8 cellular contexts compared by ENCODE assay signal in the genomic region with DNA sequence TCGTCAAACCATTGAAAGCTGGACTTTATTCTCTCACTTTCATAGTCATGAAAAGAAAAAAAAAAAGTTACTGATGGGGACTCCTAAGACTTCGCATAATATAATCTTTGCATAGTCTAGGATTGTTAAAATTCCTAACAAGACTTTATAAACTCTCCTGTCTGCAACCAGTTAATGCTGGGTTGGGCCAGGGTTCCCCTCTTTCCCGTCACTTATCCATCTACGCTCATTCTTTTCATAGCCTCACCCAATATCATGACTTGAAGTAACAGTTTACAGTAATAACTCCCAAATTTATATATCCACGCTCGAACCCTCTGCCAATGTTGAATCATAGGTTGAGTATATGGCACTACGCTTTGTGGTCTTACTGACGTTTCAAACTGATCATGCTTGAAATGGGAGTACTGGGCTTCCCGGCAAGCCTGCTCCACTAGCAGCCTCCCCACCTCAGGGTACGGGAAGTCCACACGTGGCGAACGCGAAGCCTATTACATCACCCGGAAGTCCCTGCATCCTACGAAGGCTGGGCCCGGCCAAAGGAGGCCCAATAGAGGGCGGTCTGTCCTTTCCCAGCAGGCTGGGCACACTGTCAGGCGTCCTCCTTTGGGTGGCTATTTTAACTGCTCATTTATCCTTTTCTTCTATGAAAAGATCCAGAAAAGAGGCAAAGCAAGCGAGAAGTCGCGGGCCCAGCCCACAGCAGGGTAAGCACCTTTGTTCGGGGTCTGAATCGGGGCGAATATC. TPM values are rescaled to one million over a fixed set of nuclear protein-coding genes. Genes with fewer than 3 reads are reported as not detected.
DNase-seq lines count a peak whose midpoint lies in the region; TF ChIP-seq lines count a peak whose summit lies in the region.

No MANE protein-coding gene starts in this region.

- peaks cover 3% of the 10 kb centered on the region for H3K36me3 ChIP-seq in neutrophil

- H3K4me3 ChIP-seq in LNCaP clone FGC (ENCODE audit: low read depth, low read length) (peak overlapping the region; percentile 87), neutrophil (ENCODE audit: low read depth in 1 of 2, low read length in 1 of 2) (peak overlapping the region; percentile 88 to 99)

- CTCF ChIA-PET in RWPE1 (lab: Yijun Ruan, JAX) = no interaction called here

- POLR2A ChIA-PET in RWPE1 (lab: Yijun Ruan, JAX; ENCODE audit: low non-redundant PET) = no interaction called here

- H3K9me3 ChIP-seq in neutrophil = no peaks in the 10 kb centered on the region

- peak; percentile 54 for TF ChIP-seq CTCF in LNCaP clone FGC (IDR thresholded peaks at IDR 0.05; ENCODE audit: control insufficient read depth, extremely low read depth, insufficient read depth)
- peak; percentile 31 for TF ChIP-seq CTCF in RWPE1 (conservative IDR thresholded peaks at IDR 0.05; ENCODE audit: low read depth)
- no peak for TF ChIP-seq CTCF in neutrophil (IDR thresholded peaks at IDR 0.05)

- H3K27ac ChIP-seq in RWPE1 (peak overlapping the region; percentile 97), neutrophil (peak overlapping the region; percentile 90)

- peaks cover 22 to 23% of the 10 kb centered on the region in 2 experiments for H3K4me1 ChIP-seq in neutrophil (ENCODE audit: control insufficient read depth in 1 of 2, insufficient read depth in 1 of 2, low read depth in 1 of 2, low read length in 1 of 2)

- no peaks in the 10 kb centered on the region for H3K27me3 ChIP-seq in neutrophil

- DNase-seq in GDM1 (lab: John Stamatoyannopoulos, UW) = peak; percentile 88
- peak; percentile 98 for DNase-seq in H4 (ENCODE audit: low spot score)
- peak; percentile 94 for DNase-seq in LNCaP clone FGC (ENCODE audit: low read depth)
- peak; percentile 94 for DNase-seq in RWPE1 (ENCODE audit: low spot score)
- DNase-seq in activated gamma-delta T cell treated with anti-CD3 and anti-CD28 coated beads, Interleukin-2, amount 50 U/mL, for 16 hours (ENCODE audit: low read depth) = peak; percentile 66
- DNase-seq in germinal center (ENCODE audit: low spot score) = peak; percentile 86
- peak; percentile 94 for DNase-seq in superior temporal gyrus (ENCODE audit: extremely low spot score)

RNA-seq across cellular contexts. Expression of gene ZNF460, which starts 0.7 kb away (rescaled TPM):
- total RNA-seq in H4 (2014; rRNA removed; shearing (Covaris generic)) = 29.7 and 30.4 TPM in 2 replicates

RNA-seq across cellular contexts. Expression of gene ZNF805, which starts 39.2 kb away (rescaled TPM):
- total RNA-seq in H4 (2014; rRNA removed; shearing (Covaris generic)) = 6.1 and 7.8 TPM in 2 replicates

RNA-seq across cellular contexts. Expression of gene ZNF543, which starts 40.7 kb away (rescaled TPM):
- total RNA-seq in H4 (2014; rRNA removed; shearing (Covaris generic)) = 6.9 and 7.7 TPM in 2 replicates

RNA-seq across cellular contexts. Expression of gene AURKC, which starts 48.8 kb away (rescaled TPM):
- 1.2 and 1.3 TPM in 2 replicates for total RNA-seq in H4 (2014; rRNA removed; shearing (Covaris generic))

Comparison
In these comparisons a context has a peak if more than half of its experiments do, and no peak if none do; other contexts are left out.
1. Peak in every context shown above with its lines: DNase-seq, H3K4me3 ChIP-seq and H3K27ac ChIP-seq.